Comparison of ENCODE assay signal across 18 cellular contexts in genomic region chr15:89327113-89327512, GRCh38.
"Had no signal": no experiment of that assay in that cellular context is flagged by ENCODE, and none has a peak within 500 bp of the region (broad histone marks: within the 10 kb centered on the region; RNA-seq: fewer than 3 reads in every experiment).

No MANE protein-coding gene starts in this region.

- H3K9me3 ChIP-seq: thoracic aorta had no signal

- H3K27ac ChIP-seq: thoracic aorta, WERI-Rb-1 had no signal

- H3K4me3 Mint-ChIP-seq: activated CD4-positive, alpha-beta memory T cell treated with anti-CD3 and anti-CD28 coated beads, Interleukin-2, amount 10 ng/mL, durations not matched to agents 7 days and 5 days; activated naive CD8-positive, alpha-beta T cell; brain; nephron progenitor cell had no signal

- H3K27me3 Mint-ChIP-seq: activated CD4-positive, alpha-beta memory T cell treated with anti-CD3 and anti-CD28 coated beads, Interleukin-2, amount 10 ng/mL, durations not matched to agents 7 days and 5 days; activated naive CD8-positive, alpha-beta T cell; brain; progenitor cell of endocrine pancreas had no signal

- DNase-seq: activated CD4-positive, alpha-beta memory T cell treated with anti-CD3 and anti-CD28 coated beads, Interleukin-2, amount 10 ng/mL, durations not matched to agents 7 days and 5 days; effector CD8-positive, alpha-beta T cell; foreskin melanocyte; kidney glomerular epithelial cell; mesendoderm; nephron progenitor cell; occipital lobe; right cardiac atrium; stimulated activated CD4-positive, alpha-beta T cell treated with anti-CD3 and anti-CD28 coated beads, Interleukin-4, amount 100 ng/mL, for 4 hours; stimulated activated CD8-positive, alpha-beta memory T cell treated with anti-CD3 and anti-CD28 coated beads, Interleukin-4, amount 100 ng/mL, for 48 hours; T-helper 1 cell; WERI-Rb-1 had no signal

- ATAC-seq: right cardiac atrium, SK-N-SH treated with all-trans-retinoic acid at 6 μM for 48 hours had no signal

- H3K9me3 Mint-ChIP-seq: activated CD4-positive, alpha-beta memory T cell treated with anti-CD3 and anti-CD28 coated beads, Interleukin-2, amount 10 ng/mL, durations not matched to agents 7 days and 5 days; brain; nephron progenitor cell had no signal

- H3K27ac Mint-ChIP-seq: activated CD4-positive, alpha-beta memory T cell treated with anti-CD3 and anti-CD28 coated beads, Interleukin-2, amount 10 ng/mL, durations not matched to agents 7 days and 5 days; activated naive CD8-positive, alpha-beta T cell; brain; nephron progenitor cell; progenitor cell of endocrine pancreas had no signal

- H3K4me3 ChIP-seq: smooth muscle cell, thoracic aorta had no signal
